In the genomic region with DNA sequence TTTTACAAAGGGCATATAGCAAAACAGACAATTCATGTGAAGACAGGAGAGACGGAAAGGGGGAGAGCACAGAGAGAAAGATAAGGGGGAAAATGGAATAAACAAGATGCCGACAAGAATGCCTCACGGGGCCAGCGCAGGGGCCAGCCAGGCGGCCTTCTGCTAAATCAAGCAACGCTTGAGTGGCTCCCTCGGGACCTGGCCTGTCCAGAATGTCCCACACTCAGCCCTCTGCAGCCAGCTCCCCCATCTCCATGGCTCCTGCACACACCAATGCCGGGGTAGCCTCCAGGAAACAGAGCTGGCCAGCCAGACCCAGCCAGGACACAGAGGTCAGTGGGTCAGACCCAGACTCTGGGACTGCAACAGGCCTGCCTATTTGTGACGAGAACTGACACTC, we compare ENCODE assay signal across 13 cellular contexts.
DNase-seq lines count a peak whose midpoint lies in the region; ATAC-seq and TF ChIP-seq lines count a peak whose summit lies in the region.
"Had no signal": no experiment of that assay in that cellular context is flagged by ENCODE, and none has a peak within 500 bp of the region (broad histone marks: within the 10 kb centered on the region; RNA-seq: fewer than 3 reads in every experiment).

No MANE protein-coding gene starts in this region.

- H3K27ac ChIP-seq in body of pancreas (peak overlapping the region in 2 of 4 donors; percentile 21 to 25), upper lobe of left lung (peak overlapping the region; percentile 39 to 67 (median 56))
- H3K27ac ChIP-seq: prostate gland had no signal

- no peaks in the 10 kb centered on the region for H3K27me3 Mint-ChIP-seq in T-helper 17 cell

- peak; percentile 26 to 66 (median 53) for DNase-seq in body of pancreas
- DNase-seq in left cardiac atrium, result peak; percentile 78
- DNase-seq in omental fat pad (ENCODE audit: low spot score), result no peak
- DNase-seq in upper lobe of left lung, result peak in 1 of 2 donors; percentile 72
- no peak for DNase-seq in T1000 (lab: John Stamatoyannopoulos, UW)
- DNase-seq in H4 (ENCODE audit: low spot score), result no peak
- DNase-seq in T-helper 17 cell, result no peak
- DNase-seq: activated CD4-positive, alpha-beta T cell treated with anti-CD3 and anti-CD28 coated beads for 48 hours; cerebellar nuclear complex; Kasumi-1; SW 1271 had no signal

- no peak overlapping the region for H3K4me3 ChIP-seq in body of pancreas
- H3K4me3 ChIP-seq in upper lobe of left lung, result no peak overlapping the region
- H3K4me3 ChIP-seq: prostate gland had no signal

- TF ChIP-seq POLR2A in body of pancreas (IDR thresholded peaks at IDR 0.05) (no peak), upper lobe of left lung (IDR thresholded peaks at IDR 0.05) (no peak)

- H3K9me3 ChIP-seq in body of pancreas, result no peaks in the 10 kb centered on the region
- H3K9me3 ChIP-seq in upper lobe of left lung, result no peaks in the 10 kb centered on the region
- no peaks in the 10 kb centered on the region for H3K9me3 ChIP-seq in T-helper 17 cell (ENCODE audit: control insufficient read depth, low read length, poor library complexity, severe bottlenecking)
- H3K9me3 ChIP-seq: prostate gland had no signal

- no peaks in the 10 kb centered on the region for H3K4me1 Mint-ChIP-seq in T-helper 17 cell

- H3K4me3 Mint-ChIP-seq in T-helper 17 cell, result no peak overlapping the region
- H3K4me3 Mint-ChIP-seq: activated T-helper 1 cell treated with anti-CD3 and anti-CD28 coated beads, Interleukin-12 subunit alpha, Interleukin-12 subunit beta, Interleukin-2, Interleukin-4 antibody, amounts not matched to agents 30 ng/mL and 10 ng/mL and 1 ng/mL, durations not matched to agents 14 hours and 24 hours and 36 hours had no signal

- intact Hi-C loops in body of pancreas (cut with DNase I), result no loop called here
- intact Hi-C loops in left cardiac atrium (cut with DNase I), result no loop called here

- no peaks in the 10 kb centered on the region for H3K36me3 ChIP-seq in body of pancreas (replicated peaks in 1 of 2; ENCODE audit: insufficient read depth in 1 of 2, low read depth in 2 of 2)
- no peaks in the 10 kb centered on the region for H3K36me3 ChIP-seq in upper lobe of left lung
- H3K36me3 ChIP-seq: prostate gland had no signal

- H3K27ac Mint-ChIP-seq in T-helper 17 cell, result no peak overlapping the region
- H3K27ac Mint-ChIP-seq: activated T-helper 1 cell treated with anti-CD3 and anti-CD28 coated beads, Interleukin-12 subunit alpha, Interleukin-12 subunit beta, Interleukin-2, Interleukin-4 antibody, amounts not matched to agents 30 ng/mL and 10 ng/mL and 1 ng/mL, durations not matched to agents 14 hours and 24 hours and 36 hours had no signal

- H3K27me3 ChIP-seq in body of pancreas (no peaks in the 10 kb centered on the region), upper lobe of left lung (no peaks in the 10 kb centered on the region)

- H3K36me3 Mint-ChIP-seq in T-helper 17 cell (ENCODE audit: low read depth), result no peaks in the 10 kb centered on the region

- H3K4me1 ChIP-seq in body of pancreas, result no peaks in the 10 kb centered on the region
- H3K4me1 ChIP-seq in upper lobe of left lung, result peaks cover 0 to 8% (median 0%) of the 10 kb centered on the region in 4 donors
- H3K4me1 ChIP-seq: prostate gland had no signal

- WGBS in body of pancreas, 2 donors, result 49 to 62% methylated on average over 7 to 9 of the region's 9 CpGs
- WGBS in upper lobe of left lung, 2 donors, result 38 to 46% methylated on average over 9 of the region's 9 CpGs

- ATAC-seq in body of pancreas (peak; percentile 46), left cardiac atrium (peak; percentile 83 to 89), omental fat pad (ENCODE audit: low FRiP score) (peak; percentile 48), upper lobe of left lung (ENCODE audit: low FRiP score in 2 of 2) (peak; percentile 31 to 47), T-helper 17 cell (no peak)

- peak in 1 of 4 donors; percentile 52 for TF ChIP-seq EP300 in upper lobe of left lung (IDR thresholded peaks at IDR 0.05)

- TF ChIP-seq CTCF in body of pancreas (IDR thresholded peaks at IDR 0.05) (no peak), omental fat pad (IDR thresholded peaks at IDR 0.05) (no peak), upper lobe of left lung (IDR thresholded peaks at IDR 0.05) (no peak)

Comparison
In these comparisons a context has a peak if more than half of its experiments do, and no peak if none do; other contexts are left out.
1. DNase-seq: peak in body of pancreas (4 of 4) and left cardiac atrium (single experiment); none in omental fat pad (single experiment), T1000 (single experiment), H4 (single experiment) and T-helper 17 cell (0 of 3).